In genomic region chr11:82969811-82970210, GRCh38 we compare ENCODE assay signal across 10 cellular contexts.
DNase-seq lines count a peak whose midpoint lies in the region; ATAC-seq and TF ChIP-seq lines count a peak whose summit lies in the region.
"Had no signal": no experiment of that assay in that cellular context is flagged by ENCODE, and none has a peak within 500 bp of the region (broad histone marks: within the 10 kb centered on the region; RNA-seq: fewer than 3 reads in every experiment).

No MANE protein-coding gene starts in this region.

- H3K4me1 ChIP-seq in suprapubic skin, result no peaks in the 10 kb centered on the region

- no peak for TF ChIP-seq EP300 in suprapubic skin (IDR thresholded peaks at IDR 0.05)

- no peak for TF ChIP-seq CTCF in suprapubic skin (IDR thresholded peaks at IDR 0.05)

- no peak overlapping the region for H3K4me3 ChIP-seq in suprapubic skin

- peak; percentile 96 for ATAC-seq in GM18511 (IDR thresholded peaks at IDR 0.05; ENCODE audit: unreplicated experiment)
- ATAC-seq in GM21360 (IDR thresholded peaks at IDR 0.05; ENCODE audit: unreplicated experiment), result peak; percentile 96
- ATAC-seq in HG03066 (IDR thresholded peaks at IDR 0.05; ENCODE audit: low read depth, unreplicated experiment), result peak; percentile 98
- no peak for ATAC-seq in left cardiac atrium

- intact Hi-C loops in left cardiac atrium (cut with DNase I), result no loop called here

- no peaks in the 10 kb centered on the region for H3K36me3 ChIP-seq in suprapubic skin

- H3K27me3 Mint-ChIP-seq in activated naive CD8-positive, alpha-beta T cell, result no peaks in the 10 kb centered on the region

- no peak overlapping the region for H3K27ac ChIP-seq in suprapubic skin

- peaks cover 68% of the 10 kb centered on the region for H3K4me1 Mint-ChIP-seq in activated naive CD8-positive, alpha-beta T cell (ENCODE audit: low read depth)

- H3K9me3 Mint-ChIP-seq in activated naive CD8-positive, alpha-beta T cell (ENCODE audit: low read depth), result peaks cover 3% of the 10 kb centered on the region

- WGBS in suprapubic skin, result 85% methylated on average over 4 of the region's 4 CpGs

- peak overlapping the region; percentile 77 for H3K27ac Mint-ChIP-seq in activated naive CD8-positive, alpha-beta T cell

- no peak for DNase-seq in left cardiac atrium
- no peak for DNase-seq in suprapubic skin (ENCODE audit: low spot score in 2 of 2)
- no peak for DNase-seq in activated gamma-delta T cell treated with Interleukin-2 at 50 U/mL for 16 hours
- no peak for DNase-seq in cerebellum (ENCODE audit: low spot score)
- DNase-seq: NCI-H2107, posterior cingulate gyrus had no signal

- H3K9me3 ChIP-seq in suprapubic skin, result no peaks in the 10 kb centered on the region

- peak overlapping the region; percentile 4 for H3K4me3 Mint-ChIP-seq in activated naive CD8-positive, alpha-beta T cell

- H3K36me3 Mint-ChIP-seq in activated naive CD8-positive, alpha-beta T cell, result no peaks in the 10 kb centered on the region

- TF ChIP-seq POLR2A in suprapubic skin (IDR thresholded peaks at IDR 0.05), result no peak

- no peaks in the 10 kb centered on the region for H3K27me3 ChIP-seq in suprapubic skin

Comparison
In these comparisons a context has a peak if more than half of its experiments do, and no peak if none do; other contexts are left out.
1. ATAC-seq: peak in GM18511 (single experiment), GM21360 (single experiment) and HG03066 (single experiment); none in left cardiac atrium (0 of 2).